In the genomic region with DNA sequence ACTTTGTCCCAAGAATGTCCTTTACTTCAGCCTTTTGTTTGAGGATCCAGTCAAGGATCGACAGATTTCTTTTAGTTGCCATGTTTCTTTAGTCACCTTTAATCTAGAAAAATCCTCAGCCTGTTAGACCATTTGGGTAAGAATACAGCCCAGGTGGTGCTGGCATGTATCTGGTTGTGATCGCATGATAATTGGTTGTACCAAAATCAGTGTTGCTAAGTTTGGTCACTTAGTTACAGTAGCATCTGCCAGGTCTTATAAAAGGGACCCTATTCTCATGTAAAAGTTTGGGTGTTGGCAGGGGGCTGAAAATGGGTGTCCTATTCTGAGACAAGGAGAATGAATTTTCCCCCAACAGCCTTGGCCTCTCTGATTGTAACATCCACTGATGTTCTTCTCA, we compare ENCODE assay signal across 15 cellular contexts.
A peak's percentile ranks its signal among the peaks of the same experiment; 100 is the strongest.
DNase-seq lines count a peak whose midpoint lies in the region; ATAC-seq and TF ChIP-seq lines count a peak whose summit lies in the region.
"Had no signal": no experiment of that assay in that cellular context is flagged by ENCODE, and none has a peak within 500 bp of the region (broad histone marks: within the 10 kb centered on the region; RNA-seq: fewer than 3 reads in every experiment).

No MANE protein-coding gene starts in this region.

- H3K27ac Mint-ChIP-seq in T-cell (peak overlapping the region; percentile 87 to 90), type B pancreatic cell (peak overlapping the region; percentile 37)
- H3K27ac Mint-ChIP-seq: memory B cell had no signal

- POLR2A ChIA-PET in T-cell (lab: Charles Lee) = interaction anchor here (0.6 kb wide), 3 partner anchors 108 to 409 kb away, joined by 3 read pairs; no protein-coding TSS in a partner anchor

- H3K79me2 ChIP-seq in hepatocyte = peaks cover 23% of the 10 kb centered on the region

- intact Hi-C loops in left ventricle myocardium inferior (cut with micrococcal nuclease) = no loop called here
- intact Hi-C loops in heart left ventricle (cut with DNase I) = no loop called here

- H3K27me3 Mint-ChIP-seq in T-cell (no peaks in the 10 kb centered on the region), type B pancreatic cell (no peaks in the 10 kb centered on the region)
- H3K27me3 Mint-ChIP-seq: stimulated activated naive CD8-positive, alpha-beta T cell treated with anti-CD3 and anti-CD28 coated beads, Interleukin-15, Interleukin-2, amounts not matched to agents 100 ng/mL and 50 ng/mL, for 24 hours had no signal

- H3K9me3 ChIP-seq in left ventricle myocardium inferior (replicated peaks) (no peaks in the 10 kb centered on the region), heart left ventricle (no peaks in the 10 kb centered on the region), hepatocyte (ENCODE audit: low read depth) (no peaks in the 10 kb centered on the region)
- H3K9me3 ChIP-seq: HAP-1, pancreas, upper lobe of left lung had no signal

- no peaks in the 10 kb centered on the region for H3K9me2 ChIP-seq in hepatocyte (replicated peaks; ENCODE audit: insufficient read depth)

- H3K36me3 Mint-ChIP-seq in T-cell (peaks cover 4% of the 10 kb centered on the region), type B pancreatic cell (peaks cover 4% of the 10 kb centered on the region)
- H3K36me3 Mint-ChIP-seq: natural killer cell had no signal

- CTCF ChIA-PET in T-cell (lab: Charles Lee) = interaction anchor here in 1 of 2 donors (0.6 to 1.7 kb wide), 4 partner anchors 13 to 71 kb away, joined by 3 to 4 read pairs (median 4); no protein-coding TSS in a partner anchor

- DNase-seq in left ventricle myocardium inferior (no peak), heart left ventricle (no peak), T-cell (no peak), hepatocyte (ENCODE audit: low spot score) (no peak), type B pancreatic cell (ENCODE audit: extremely low spot score, unreplicated experiment) (no peak), GM13976 (ENCODE audit: low spot score) (no peak)
- DNase-seq: activated gamma-delta T cell treated with Interleukin-2 at 50 U/mL for 16 hours, kidney, natural killer cell, pancreas, upper lobe of left lung had no signal

- H3K4me3 ChIP-seq in left ventricle myocardium inferior (no peak overlapping the region), heart left ventricle (no peak overlapping the region), hepatocyte (no peak overlapping the region)
- H3K4me3 ChIP-seq: HAP-1, pancreas, upper lobe of left lung had no signal

- no peak for TF ChIP-seq POLR2A in heart left ventricle (IDR thresholded peaks at IDR 0.05)

- peaks cover 0 to 4% (median 0%) of the 10 kb centered on the region in 3 donors for H3K9me3 Mint-ChIP-seq in T-cell
- peaks cover 5% of the 10 kb centered on the region for H3K9me3 Mint-ChIP-seq in type B pancreatic cell
- H3K9me3 Mint-ChIP-seq: memory B cell; natural killer cell; stimulated activated naive CD8-positive, alpha-beta T cell treated with anti-CD3 and anti-CD28 coated beads, Interleukin-15, Interleukin-2, amounts not matched to agents 100 ng/mL and 50 ng/mL, for 24 hours had no signal

- peak overlapping the region in 1 of 3 donors; percentile 75 for H3K4me3 Mint-ChIP-seq in T-cell
- H3K4me3 Mint-ChIP-seq in type B pancreatic cell = peak overlapping the region; percentile 45
- H3K4me3 Mint-ChIP-seq: memory B cell, natural killer cell had no signal

- H3K27me3 ChIP-seq in left ventricle myocardium inferior (ENCODE audit: low read depth) (no peaks in the 10 kb centered on the region), heart left ventricle (no peaks in the 10 kb centered on the region), hepatocyte (no peaks in the 10 kb centered on the region)
- H3K27me3 ChIP-seq: pancreas, upper lobe of left lung had no signal

- no peaks in the 10 kb centered on the region for H3K36me3 ChIP-seq in left ventricle myocardium inferior
- no peaks in the 10 kb centered on the region for H3K36me3 ChIP-seq in heart left ventricle
- no peaks in the 10 kb centered on the region for H3K36me3 ChIP-seq in hepatocyte (replicated peaks; ENCODE audit: insufficient read depth, low read depth)
- H3K36me3 ChIP-seq: HAP-1, pancreas, upper lobe of left lung had no signal

- TF ChIP-seq CTCF in left ventricle myocardium inferior (IDR thresholded peaks at IDR 0.05; ENCODE audit: borderline replicate concordance) (no peak), heart left ventricle (IDR thresholded peaks at IDR 0.05) (no peak), hepatocyte (IDR thresholded peaks at IDR 0.05; ENCODE audit: poor library complexity) (no peak), type B pancreatic cell (conservative IDR thresholded peaks at IDR 0.05) (no peak), GM13976 (IDR thresholded peaks at IDR 0.05; ENCODE audit: borderline replicate concordance, control extremely low read depth, extremely low read depth, insufficient read depth, missing control alignments) (no peak)

- H3K4me2 ChIP-seq in hepatocyte = peak overlapping the region; percentile 30

- in situ Hi-C loops in GM13976 (cut with MboI; ENCODE audit: low sequenced_read_pairs, unreplicated experiment) = no loop called here

- H2AFZ ChIP-seq in hepatocyte = no peak overlapping the region

- ATAC-seq in heart left ventricle = no peak
- no peak for ATAC-seq in T-cell (replicated peaks in 1 of 4)
- ATAC-seq in GM19455 (IDR thresholded peaks at IDR 0.05; ENCODE audit: unreplicated experiment) = no peak
- ATAC-seq: natural killer cell had no signal

- H3K4me1 Mint-ChIP-seq in T-cell = peaks cover 62 to 70% (median 69%) of the 10 kb centered on the region in 3 donors
- H3K4me1 Mint-ChIP-seq in type B pancreatic cell (ENCODE audit: unreplicated experiment) = peaks cover 27% of the 10 kb centered on the region
- H3K4me1 Mint-ChIP-seq: memory B cell had no signal

- H3K27ac ChIP-seq in left ventricle myocardium inferior (replicated peaks) = peak overlapping the region; percentile 57
- H3K27ac ChIP-seq in heart left ventricle = peak overlapping the region in 6 of 12 donors; percentile 2 to 79 (median 39)
- peak overlapping the region; percentile 60 for H3K27ac ChIP-seq in hepatocyte

- H3K4me1 ChIP-seq in left ventricle myocardium inferior (peaks cover 28% of the 10 kb centered on the region), heart left ventricle (peaks cover 0 to 32% (median 5%) of the 10 kb centered on the region in 12 donors), hepatocyte (ENCODE audit: insufficient read depth) (peaks cover 35% of the 10 kb centered on the region)
- H3K4me1 ChIP-seq: HAP-1 had no signal

- 89 to 97% (median 94%) methylated on average over 2 of the region's 2 CpGs for WGBS in heart left ventricle, 4 donors
- WGBS in hepatocyte (ENCODE audit: low lambda C conversion rate, missing lambda C conversion rate) = 94% methylated on average over 2 of the region's 2 CpGs

- H4K20me1 ChIP-seq in hepatocyte (ENCODE audit: insufficient read depth, poor library complexity, severe bottlenecking) = no peaks in the 10 kb centered on the region
